In genomic region chr10:80443531-80443974, GRCh38 we compare ENCODE assay signal across 8 cellular contexts. TPM values are rescaled to one million over a fixed set of nuclear protein-coding genes. Genes with fewer than 3 reads are reported as not detected.
DNase-seq lines count a peak whose midpoint lies in the region; ATAC-seq, FAIRE-seq and TF ChIP-seq lines count a peak whose summit lies in the region.

No MANE protein-coding gene starts in this region.

- H3K4me3 Mint-ChIP-seq in GM23338, result no peak overlapping the region
- H3K4me3 Mint-ChIP-seq in naive thymus-derived CD8-positive, alpha-beta T cell, result peak overlapping the region in 6 of 10 donors; percentile 41 to 74 (median 54)

- H3F3A ChIP-seq in DOHH2 (ENCODE audit: control insufficient read depth, insufficient read depth) (no peaks in the 10 kb centered on the region), GM23338 (replicated peaks; ENCODE audit: low read depth) (no peaks in the 10 kb centered on the region)

- DNase-seq in GM23338 (ENCODE audit: low spot score), result peak; percentile 37
- DNase-seq in NOMO-1 (lab: John Stamatoyannopoulos, UW; ENCODE audit: unreplicated experiment in 2 of 2), result peak; percentile 17 to 18
- DNase-seq in bronchial epithelial cell (ENCODE audit: low read depth), result no peak
- peak in 2 of 10 donors; percentile 13 to 44 for DNase-seq in naive thymus-derived CD8-positive, alpha-beta T cell
- no peak for DNase-seq in DMS153 (lab: John Stamatoyannopoulos, UW)
- DNase-seq in C1 segment of cervical spinal cord (lab: John Stamatoyannopoulos, UW), result no peak
- no peak for DNase-seq in mesenteric fat pad (ENCODE audit: low spot score)

- no peaks in the 10 kb centered on the region for H3K9me3 ChIP-seq in DOHH2 (ENCODE audit: control insufficient read depth, insufficient read depth, low read length)

- POLR2A ChIA-PET in naive thymus-derived CD8-positive, alpha-beta T cell (lab: Charles Lee), result interaction anchor here (0.8 to 37.5 kb wide), 16 partner anchors 10 to 88 kb away, joined by 3 to 914 read pairs (median 6); partner anchors contain the start of genes PRXL2A and TSPAN14

- H4K20me1 ChIP-seq in DOHH2 (ENCODE audit: control insufficient read depth, insufficient read depth, low read depth, low read length), result no peaks in the 10 kb centered on the region
- no peaks in the 10 kb centered on the region for H4K20me1 ChIP-seq in GM23338 (replicated peaks; ENCODE audit: insufficient read depth)

- H3K79me2 ChIP-seq in DOHH2 (ENCODE audit: control insufficient read depth, low read length) (no peaks in the 10 kb centered on the region), GM23338 (replicated peaks; ENCODE audit: insufficient read depth) (no peaks in the 10 kb centered on the region)

- H3K9me2 ChIP-seq in DOHH2 (replicated peaks; ENCODE audit: control insufficient read depth, low read length) (no peaks in the 10 kb centered on the region), GM23338 (ENCODE audit: insufficient read depth) (no peaks in the 10 kb centered on the region)

- peaks cover 18% of the 10 kb centered on the region for H3K4me1 Mint-ChIP-seq in GM23338
- H3K4me1 Mint-ChIP-seq in naive thymus-derived CD8-positive, alpha-beta T cell, result peaks cover 30 to 53% (median 50%) of the 10 kb centered on the region in 4 donors

- no peak overlapping the region for H2AFZ ChIP-seq in GM23338

- peaks cover 10% of the 10 kb centered on the region; the same call in 1 of the 2 replicates for H3K4me1 ChIP-seq in DOHH2 (ENCODE audit: control insufficient read depth, low read length)
- H3K4me1 ChIP-seq in GM23338 (ENCODE audit: insufficient read depth), result no peaks in the 10 kb centered on the region

- TF ChIP-seq CTCF in DOHH2 (IDR thresholded peaks at IDR 0.05; ENCODE audit: low read depth, low read length, poor library complexity, severe bottlenecking) (peak; percentile 43), GM23338 (conservative IDR thresholded peaks at IDR 0.05; ENCODE audit: low read depth in 2 of 2) (peak; percentile 41 to 64; a peak in 3 of 4 replicates), bronchial epithelial cell (IDR thresholded peaks at IDR 0.05; ENCODE audit: insufficient read depth, low read length, severe bottlenecking) (peak; percentile 45)

- H3K36me3 ChIP-seq in DOHH2 (ENCODE audit: control insufficient read depth, low read length) (no peaks in the 10 kb centered on the region), GM23338 (ENCODE audit: insufficient read depth) (no peaks in the 10 kb centered on the region), bronchial epithelial cell (ENCODE audit: control insufficient read depth, insufficient read depth, low read length) (no peaks in the 10 kb centered on the region)

- peak; percentile 79 for ATAC-seq in GM23338
- ATAC-seq in naive thymus-derived CD8-positive, alpha-beta T cell, result peak; percentile 44 to 46

- H3K4me3 ChIP-seq in DOHH2 (ENCODE audit: low read length) (no peak overlapping the region), GM23338 (no peak overlapping the region), bronchial epithelial cell (ENCODE audit: low read depth, low read length) (no peak overlapping the region)

- no peak overlapping the region for H3K27ac ChIP-seq in DOHH2 (ENCODE audit: low read depth, low read length)
- no peak overlapping the region for H3K27ac ChIP-seq in GM23338 (ENCODE audit: low read depth)

- no peak for FAIRE-seq in bronchial epithelial cell (lab: Jason Lieb, UNC)

- no peaks in the 10 kb centered on the region for H3K9me3 Mint-ChIP-seq in GM23338
- H3K9me3 Mint-ChIP-seq in naive thymus-derived CD8-positive, alpha-beta T cell, result no peaks in the 10 kb centered on the region

- H3K27me3 Mint-ChIP-seq in GM23338 (ENCODE audit: insufficient read depth, low read depth, poor library complexity), result peaks cover 7% of the 10 kb centered on the region
- H3K27me3 Mint-ChIP-seq in naive thymus-derived CD8-positive, alpha-beta T cell, result no peaks in the 10 kb centered on the region

- H3K4me2 ChIP-seq in DOHH2 (ENCODE audit: low read length) (no peak overlapping the region), GM23338 (no peak overlapping the region)

- peaks cover 6% of the 10 kb centered on the region; the same call in 1 of the 2 replicates for H3K27me3 ChIP-seq in DOHH2 (ENCODE audit: control insufficient read depth, low read length)
- no peaks in the 10 kb centered on the region for H3K27me3 ChIP-seq in GM23338 (ENCODE audit: insufficient read depth)
- no peaks in the 10 kb centered on the region for H3K27me3 ChIP-seq in bronchial epithelial cell (ENCODE audit: control insufficient read depth, insufficient read depth, low read length)

- peak overlapping the region; percentile 48; the same call in 1 of the 2 replicates for H3K27ac Mint-ChIP-seq in GM23338
- peak overlapping the region; percentile 68 to 96 (median 76) for H3K27ac Mint-ChIP-seq in naive thymus-derived CD8-positive, alpha-beta T cell

- no peaks in the 10 kb centered on the region; the same call in 2 of the 3 replicates for H3K36me3 Mint-ChIP-seq in GM23338 (ENCODE audit: low read depth)
- H3K36me3 Mint-ChIP-seq in naive thymus-derived CD8-positive, alpha-beta T cell, result no peaks in the 10 kb centered on the region

TF ChIP-seq in GM23338, 12 proteins besides CTCF, POLR2A, EP300 and RAD21 (continues in another document):
- no peak for TF ChIP-seq ETS1 (IDR thresholded peaks at IDR 0.05)
- no peak for TF ChIP-seq ZNF331 (CRISPR knock-in tag; IDR thresholded peaks at IDR 0.05; ENCODE audit: low read depth)

RNA-seq across cellular contexts. Expression of gene TSPAN14, which starts 10.6 kb away (rescaled TPM):
- total RNA-seq in GM23338 (2014; rRNA removed; shearing (Covaris generic)), result 31.8 and 40.7 TPM in 2 replicates
- polyA plus RNA-seq in GM23338 (2016; fragmentation: Nextera tagmentation; extraction: Ambion mirVana), result 17.1 and 17.9 TPM in 2 replicates
- total RNA-seq in bronchial epithelial cell (21.1 and 30.1 TPM in 2 replicates), mesenteric fat pad (177 TPM)
- 100 to 1,000 TPM; 163 to 165 TPM for total RNA-seq in naive thymus-derived CD8-positive, alpha-beta T cell
- polyA plus RNA-seq in naive thymus-derived CD8-positive, alpha-beta T cell, result 100 to 1,000 TPM; 152 to 293 (median 155) TPM

RNA-seq across cellular contexts. Expression of gene PRXL2A, which starts 35.2 kb away (rescaled TPM):
- 31.8 and 40.1 TPM in 2 replicates for total RNA-seq in GM23338 (2014; rRNA removed; shearing (Covaris generic))
- polyA plus RNA-seq in GM23338 (2016; fragmentation: Nextera tagmentation; extraction: Ambion mirVana), result 46.8 and 51.7 TPM in 2 replicates
- total RNA-seq in bronchial epithelial cell, result 24.5 and 50.3 TPM in 2 replicates
- total RNA-seq in naive thymus-derived CD8-positive, alpha-beta T cell, result 10 to 100 TPM; 10.2 to 11.6 TPM
- 10 to 100 TPM; 13.8 to 21.3 (median 16.1) TPM for polyA plus RNA-seq in naive thymus-derived CD8-positive, alpha-beta T cell
- 500 TPM for total RNA-seq in mesenteric fat pad

Comparison
In these comparisons a context has a peak if more than half of its experiments do, and no peak if none do; other contexts are left out.
1. DNase-seq: peak in GM23338 (single experiment) and NOMO-1 (2 of 2); none in bronchial epithelial cell (single experiment), DMS153 (single experiment), C1 segment of cervical spinal cord (0 of 14) and mesenteric fat pad (single experiment).
2. Peak in every context shown above with its lines, with median percentiles within 50 percentile points of each other: CTCF ChIP-seq.